ENCODE assay signal across 12 cellular contexts in genomic region chr4:182880387-182881356, GRCh38. TPM values are rescaled to one million over a fixed set of nuclear protein-coding genes. Genes with fewer than 3 reads are reported as not detected.
DNase-seq lines count a peak whose midpoint lies in the region; ATAC-seq, FAIRE-seq and TF ChIP-seq lines count a peak whose summit lies in the region.
"Had no signal": no experiment of that assay in that cellular context is flagged by ENCODE, and none has a peak within 500 bp of the region (broad histone marks: within the 10 kb centered on the region; RNA-seq: fewer than 3 reads in every experiment).

No MANE protein-coding gene starts in this region.

- peak; percentile 70 for DNase-seq in DMS79 treated with DMSO at 0.1 percent for 48 hours (lab: John Stamatoyannopoulos, UW)
- peak; percentile 68 for DNase-seq in foreskin melanocyte
- DNase-seq in posterior vena cava (ENCODE audit: low spot score): peak; percentile 68
- no peak for DNase-seq in GM19239 (ENCODE audit: insufficient read length, low spot score)
- no peak for DNase-seq in NCI-H2171 (lab: John Stamatoyannopoulos, UW)
- DNase-seq in stimulated activated naive CD4-positive, alpha-beta T cell treated with Interleukin-2 at 50 U/mL for 16 hours (lab: John Stamatoyannopoulos, UW): no peak
- DNase-seq: CD4-positive, alpha-beta memory T cell; mesendoderm; NCI-H1694 had no signal

- ATAC-seq in SK-N-SH treated with all-trans-retinoic acid at 6 μM for 48 hours: peak; percentile 66
- ATAC-seq in GM21390 (IDR thresholded peaks at IDR 0.05; ENCODE audit: unreplicated experiment): no peak
- ATAC-seq: stimulated activated effector memory CD8-positive, alpha-beta T cell treated with anti-CD3 and anti-CD28 coated beads, Interleukin-12 subunit alpha, Interleukin-12 subunit beta, amount 100 ng/mL, for 72 hours had no signal

- FAIRE-seq in GM19239 (lab: Jason Lieb, UNC): no peak

- intact Hi-C loops in posterior vena cava (cut with DNase I): no loop called here

TF ChIP-seq in SK-N-SH treated with all-trans-retinoic acid at 6 μM for 48 hours, 23 proteins besides CTCF, POLR2A, EP300 and RAD21:
- TF ChIP-seq ZNF8 (CRISPR knock-in tag; IDR thresholded peaks at IDR 0.05) (no peak), PPARA (CRISPR knock-in tag; IDR thresholded peaks at IDR 0.05; ENCODE audit: borderline replicate concordance) (no peak), ZNF565 (CRISPR knock-in tag; conservative IDR thresholded peaks at IDR 0.05; ENCODE audit: low read depth) (no peak), CSDC2 (CRISPR knock-in tag; IDR thresholded peaks at IDR 0.05) (no peak), GLIS3 (CRISPR knock-in tag; IDR thresholded peaks at IDR 0.05) (no peak), ISL1 (CRISPR knock-in tag; IDR thresholded peaks at IDR 0.05) (no peak; the same call in 1 of the 2 replicates), RARB (CRISPR knock-in tag; IDR thresholded peaks at IDR 0.05) (no peak), ZNF70 (CRISPR knock-in tag; IDR thresholded peaks at IDR 0.05) (no peak), ARNTL (CRISPR knock-in tag; IDR thresholded peaks at IDR 0.05; ENCODE audit: borderline replicate concordance, low read depth) (no peak), ZFP3 (CRISPR knock-in tag; IDR thresholded peaks at IDR 0.05) (no peak), CREB5 (CRISPR knock-in tag; IDR thresholded peaks at IDR 0.05; ENCODE audit: low read depth) (no peak), SNAI2 (CRISPR knock-in tag; IDR thresholded peaks at IDR 0.05) (no peak), TCF4 (CRISPR knock-in tag; IDR thresholded peaks at IDR 0.05; ENCODE audit: borderline replicate concordance) (no peak), ZFP30 (CRISPR knock-in tag; IDR thresholded peaks at IDR 0.05) (no peak), CSRNP3 (CRISPR knock-in tag; IDR thresholded peaks at IDR 0.05) (no peak), ZC3H10 (CRISPR knock-in tag; IDR thresholded peaks at IDR 0.05) (no peak), BACH2 (CRISPR knock-in tag; IDR thresholded peaks at IDR 0.05; ENCODE audit: borderline replicate concordance) (no peak), TOX (CRISPR knock-in tag; IDR thresholded peaks at IDR 0.05; ENCODE audit: borderline replicate concordance) (no peak)
- TF ChIP-seq, protein P1, sequence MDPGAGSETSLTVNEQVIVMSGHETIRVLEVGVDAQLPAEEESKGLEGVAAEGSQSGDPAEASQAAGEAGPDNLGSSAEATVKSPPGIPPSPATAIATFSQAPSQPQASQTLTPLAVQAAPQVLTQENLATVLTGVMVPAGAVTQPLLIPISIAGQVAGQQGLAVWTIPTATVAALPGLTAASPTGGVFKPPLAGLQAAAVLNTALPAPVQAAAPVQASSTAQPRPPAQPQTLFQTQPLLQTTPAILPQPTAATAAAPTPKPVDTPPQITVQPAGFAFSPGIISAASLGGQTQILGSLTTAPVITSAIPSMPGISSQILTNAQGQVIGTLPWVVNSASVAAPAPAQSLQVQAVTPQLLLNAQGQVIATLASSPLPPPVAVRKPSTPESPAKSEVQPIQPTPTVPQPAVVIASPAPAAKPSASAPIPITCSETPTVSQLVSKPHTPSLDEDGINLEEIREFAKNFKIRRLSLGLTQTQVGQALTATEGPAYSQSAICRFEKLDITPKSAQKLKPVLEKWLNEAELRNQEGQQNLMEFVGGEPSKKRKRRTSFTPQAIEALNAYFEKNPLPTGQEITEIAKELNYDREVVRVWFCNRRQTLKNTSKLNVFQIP (CRISPR knock-in tag; IDR thresholded peaks at IDR 0.05; ENCODE audit: borderline replicate concordance, low read depth): no peak
- TF ChIP-seq, protein P2, sequence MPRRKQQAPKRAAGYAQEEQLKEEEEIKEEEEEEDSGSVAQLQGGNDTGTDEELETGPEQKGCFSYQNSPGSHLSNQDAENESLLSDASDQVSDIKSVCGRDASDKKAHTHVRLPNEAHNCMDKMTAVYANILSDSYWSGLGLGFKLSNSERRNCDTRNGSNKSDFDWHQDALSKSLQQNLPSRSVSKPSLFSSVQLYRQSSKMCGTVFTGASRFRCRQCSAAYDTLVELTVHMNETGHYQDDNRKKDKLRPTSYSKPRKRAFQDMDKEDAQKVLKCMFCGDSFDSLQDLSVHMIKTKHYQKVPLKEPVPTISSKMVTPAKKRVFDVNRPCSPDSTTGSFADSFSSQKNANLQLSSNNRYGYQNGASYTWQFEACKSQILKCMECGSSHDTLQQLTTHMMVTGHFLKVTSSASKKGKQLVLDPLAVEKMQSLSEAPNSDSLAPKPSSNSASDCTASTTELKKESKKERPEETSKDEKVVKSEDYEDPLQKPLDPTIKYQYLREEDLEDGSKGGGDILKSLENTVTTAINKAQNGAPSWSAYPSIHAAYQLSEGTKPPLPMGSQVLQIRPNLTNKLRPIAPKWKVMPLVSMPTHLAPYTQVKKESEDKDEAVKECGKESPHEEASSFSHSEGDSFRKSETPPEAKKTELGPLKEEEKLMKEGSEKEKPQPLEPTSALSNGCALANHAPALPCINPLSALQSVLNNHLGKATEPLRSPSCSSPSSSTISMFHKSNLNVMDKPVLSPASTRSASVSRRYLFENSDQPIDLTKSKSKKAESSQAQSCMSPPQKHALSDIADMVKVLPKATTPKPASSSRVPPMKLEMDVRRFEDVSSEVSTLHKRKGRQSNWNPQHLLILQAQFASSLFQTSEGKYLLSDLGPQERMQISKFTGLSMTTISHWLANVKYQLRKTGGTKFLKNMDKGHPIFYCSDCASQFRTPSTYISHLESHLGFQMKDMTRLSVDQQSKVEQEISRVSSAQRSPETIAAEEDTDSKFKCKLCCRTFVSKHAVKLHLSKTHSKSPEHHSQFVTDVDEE (CRISPR knock-in tag; IDR thresholded peaks at IDR 0.05): no peak

RNA-seq across cellular contexts. Expression of gene DCTD, which starts 36.5 kb away (rescaled TPM):
- 10 to 100 TPM; 62.5 to 68.8 TPM for total RNA-seq in posterior vena cava

Comparison
In these comparisons a context has a peak if more than half of its experiments do, and no peak if none do; other contexts are left out.
1. DNase-seq: peak in DMS79 treated with DMSO at 0.1 percent for 48 hours (single experiment), foreskin melanocyte (single experiment) and posterior vena cava (single experiment); none in GM19239 (single experiment), NCI-H2171 (single experiment) and stimulated activated naive CD4-positive, alpha-beta T cell treated with Interleukin-2 at 50 U/mL for 16 hours (single experiment).